In the genomic region with DNA sequence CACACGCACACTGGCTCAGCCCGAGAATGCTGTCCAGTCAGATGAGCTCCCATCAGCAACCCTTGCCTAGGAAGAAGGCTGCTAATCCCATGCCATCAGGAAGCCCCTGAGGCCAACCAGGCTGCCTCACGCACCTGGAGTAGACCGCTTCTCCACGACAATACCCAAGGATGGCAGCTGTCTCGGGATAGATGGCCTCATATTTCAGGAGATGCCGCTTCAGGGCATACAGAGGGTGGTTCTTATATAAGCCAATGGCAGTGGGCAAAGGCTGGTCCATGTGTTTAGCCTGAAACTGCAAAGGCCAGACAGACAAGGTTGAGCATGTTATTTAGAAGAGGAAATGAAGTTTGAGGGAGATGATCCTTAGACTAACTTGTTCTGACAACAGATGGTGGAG, we compare ENCODE assay signal across 25 cellular contexts. TPM values are rescaled to one million over a fixed set of nuclear protein-coding genes. Genes with fewer than 3 reads are reported as not detected.
DNase-seq lines count a peak whose midpoint lies in the region; ATAC-seq and TF ChIP-seq lines count a peak whose summit lies in the region.
"Had no signal": no experiment of that assay in that cellular context is flagged by ENCODE, and none has a peak within 500 bp of the region (broad histone marks: within the 10 kb centered on the region; RNA-seq: fewer than 3 reads in every experiment).

No MANE protein-coding gene starts in this region.

- no peak for TF ChIP-seq CTCF in nephron progenitor cell (IDR thresholded peaks at IDR 0.05)

- ATAC-seq in activated T-cell treated with anti-CD3 and anti-CD28 coated beads, Interleukin-2, amount 50 U/mL, for 72 hours (replicated peaks in 1 of 2): no peak
- no peak for ATAC-seq in HG03460 (IDR thresholded peaks at IDR 0.05; ENCODE audit: unreplicated experiment)
- ATAC-seq: natural killer cell treated with Interleukin-12 subunit alpha and Interleukin-12 subunit beta and Interleukin-15 and Interleukin-18, amount 100 ng/mL, for 72 hours; pancreas had no signal

- no peaks in the 10 kb centered on the region for H3K27me3 Mint-ChIP-seq in activated T-cell treated with anti-CD3 and anti-CD28 coated beads, Interleukin-2, amount 50 U/mL, for 72 hours (ENCODE audit: low read depth)
- no peaks in the 10 kb centered on the region for H3K27me3 Mint-ChIP-seq in dendritic cell treated with granulocyte-macrophage colony-stimulating factor and Interleukin-4, amounts not matched to agents 40 ng/mL and 50 ng/mL, for 4 days
- H3K27me3 Mint-ChIP-seq in nephron progenitor cell (ENCODE audit: low read depth, poor library complexity): no peaks in the 10 kb centered on the region
- H3K27me3 Mint-ChIP-seq: activated naive CD4-positive, alpha-beta T cell treated with anti-CD3 and anti-CD28 coated beads, Interleukin-2, amount 50 U/mL, for 24 hours; natural killer cell treated with Interleukin-12 subunit alpha and Interleukin-12 subunit beta and Interleukin-15 and Interleukin-18, amount 100 ng/mL, for 72 hours had no signal

- H3K4me3 Mint-ChIP-seq in activated T-cell treated with anti-CD3 and anti-CD28 coated beads, Interleukin-2, amount 50 U/mL, for 72 hours: no peak overlapping the region
- H3K4me3 Mint-ChIP-seq in dendritic cell treated with granulocyte-macrophage colony-stimulating factor and Interleukin-4, amounts not matched to agents 40 ng/mL and 50 ng/mL, for 4 days: no peak overlapping the region
- no peak overlapping the region for H3K4me3 Mint-ChIP-seq in nephron progenitor cell
- H3K4me3 Mint-ChIP-seq: activated naive CD4-positive, alpha-beta T cell treated with anti-CD3 and anti-CD28 coated beads, Interleukin-2, amount 50 U/mL, for 24 hours; mesothelial cell of epicardium; natural killer cell treated with Interleukin-12 subunit alpha and Interleukin-12 subunit beta and Interleukin-15 and Interleukin-18, amount 100 ng/mL, for 72 hours had no signal

- no peaks in the 10 kb centered on the region for H3K9me3 Mint-ChIP-seq in activated T-cell treated with anti-CD3 and anti-CD28 coated beads, Interleukin-2, amount 50 U/mL, for 72 hours
- peaks cover 1% of the 10 kb centered on the region for H3K9me3 Mint-ChIP-seq in dendritic cell treated with granulocyte-macrophage colony-stimulating factor and Interleukin-4, amounts not matched to agents 40 ng/mL and 50 ng/mL, for 4 days
- H3K9me3 Mint-ChIP-seq in nephron progenitor cell: peaks cover 5% of the 10 kb centered on the region
- H3K9me3 Mint-ChIP-seq: natural killer cell treated with Interleukin-12 subunit alpha and Interleukin-12 subunit beta and Interleukin-15 and Interleukin-18, amount 100 ng/mL, for 72 hours had no signal

- intact Hi-C loops in dendritic cell treated with granulocyte-macrophage colony-stimulating factor and Interleukin-4, amounts not matched to agents 40 ng/mL and 50 ng/mL, for 4 days (cut with micrococcal nuclease): loop anchor here (5.0 kb wide), 1 partner anchor 34 kb away; a partner anchor contains a TSS

- no peak for DNase-seq in activated T-cell treated with anti-CD3 and anti-CD28 coated beads, Interleukin-2, amount 50 U/mL, for 72 hours
- no peak for DNase-seq in activated T-cell treated with anti-CD3 and anti-CD28 coated beads for 4 hours
- DNase-seq in HPDE6-E6E7 (ENCODE audit: extremely low spot score): peak; percentile 3
- DNase-seq in nephron progenitor cell: no peak
- no peak for DNase-seq in NCI-H1105 treated with DMSO at 0.1 percent for 48 hours (lab: John Stamatoyannopoulos, UW)
- DNase-seq: activated CD4-positive, alpha-beta T cell treated with anti-CD3 and anti-CD28 coated beads for 1 hour; aorta; BE2C; Caco-2; DMS79; H7; IMR-90; left ventricle myocardium inferior; NCI-H1694 treated with DMSO at 0.1 percent for 48 hours; NCI-H2171 treated with DMSO at 0.1 percent for 48 hours; NCI-H524 treated with DMSO at 0.1 percent for 48 hours; pancreas; retina; stomach; tibial artery had no signal

- H3K36me3 Mint-ChIP-seq in activated T-cell treated with anti-CD3 and anti-CD28 coated beads, Interleukin-2, amount 50 U/mL, for 72 hours (ENCODE audit: insufficient read depth in 2 of 2): peaks cover 13 to 37% of the 10 kb centered on the region in 2 donors
- H3K36me3 Mint-ChIP-seq in dendritic cell treated with granulocyte-macrophage colony-stimulating factor and Interleukin-4, amounts not matched to agents 40 ng/mL and 50 ng/mL, for 4 days (ENCODE audit: low read depth): peaks cover 96% of the 10 kb centered on the region
- H3K36me3 Mint-ChIP-seq in nephron progenitor cell (ENCODE audit: low read depth): peaks cover 82% of the 10 kb centered on the region

- H3K4me1 Mint-ChIP-seq in activated T-cell treated with anti-CD3 and anti-CD28 coated beads, Interleukin-2, amount 50 U/mL, for 72 hours (ENCODE audit: low read depth): no peaks in the 10 kb centered on the region
- peaks cover 27% of the 10 kb centered on the region for H3K4me1 Mint-ChIP-seq in dendritic cell treated with granulocyte-macrophage colony-stimulating factor and Interleukin-4, amounts not matched to agents 40 ng/mL and 50 ng/mL, for 4 days (ENCODE audit: low read depth)
- H3K4me1 Mint-ChIP-seq in nephron progenitor cell: no peaks in the 10 kb centered on the region
- H3K4me1 Mint-ChIP-seq: mesothelial cell of epicardium had no signal

- peak overlapping the region; percentile 62 for H3K27ac Mint-ChIP-seq in activated T-cell treated with anti-CD3 and anti-CD28 coated beads, Interleukin-2, amount 50 U/mL, for 72 hours
- peak overlapping the region; percentile 2 for H3K27ac Mint-ChIP-seq in dendritic cell treated with granulocyte-macrophage colony-stimulating factor and Interleukin-4, amounts not matched to agents 40 ng/mL and 50 ng/mL, for 4 days
- H3K27ac Mint-ChIP-seq in nephron progenitor cell: peak overlapping the region; percentile 18
- H3K27ac Mint-ChIP-seq: activated naive CD4-positive, alpha-beta T cell treated with anti-CD3 and anti-CD28 coated beads, Interleukin-2, amount 50 U/mL, for 24 hours; mesothelial cell of epicardium; natural killer cell treated with Interleukin-12 subunit alpha and Interleukin-12 subunit beta and Interleukin-15 and Interleukin-18, amount 100 ng/mL, for 72 hours had no signal

RNA-seq across cellular contexts. Expression of a gene that starts 22.2 kb away (rescaled TPM):
- 10 to 100 TPM; 48.4 to 61.0 TPM for total RNA-seq in activated T-cell treated with anti-CD3 and anti-CD28 coated beads, Interleukin-2, amount 50 U/mL, for 72 hours

RNA-seq across cellular contexts. Expression of a gene that starts 22.4 kb away (rescaled TPM):
- total RNA-seq in activated T-cell treated with anti-CD3 and anti-CD28 coated beads, Interleukin-2, amount 50 U/mL, for 72 hours: 10 to 100 TPM; 12.4 to 14.3 TPM

RNA-seq across cellular contexts. Expression of a gene that starts 31.3 kb away (rescaled TPM):
- total RNA-seq in activated T-cell treated with anti-CD3 and anti-CD28 coated beads, Interleukin-2, amount 50 U/mL, for 72 hours: 10 to 100 TPM; 38.4 to 39.9 TPM

RNA-seq across cellular contexts. Expression of a gene that starts 31.5 kb away (rescaled TPM):
- total RNA-seq in activated T-cell treated with anti-CD3 and anti-CD28 coated beads, Interleukin-2, amount 50 U/mL, for 72 hours: 10 to 100 TPM; 14.7 to 15.6 TPM

Comparison
In these comparisons a context has a peak if more than half of its experiments do, and no peak if none do; other contexts are left out.
1. H3K27ac Mint-ChIP-seq: peak in every context shown above with its lines; median percentile 62 in activated T-cell treated with anti-CD3 and anti-CD28 coated beads, Interleukin-2, amount 50 U/mL, for 72 hours; 18 in nephron progenitor cell; 2 in dendritic cell treated with granulocyte-macrophage colony-stimulating factor and Interleukin-4, amounts not matched to agents 40 ng/mL and 50 ng/mL, for 4 days.